In the genomic region with DNA sequence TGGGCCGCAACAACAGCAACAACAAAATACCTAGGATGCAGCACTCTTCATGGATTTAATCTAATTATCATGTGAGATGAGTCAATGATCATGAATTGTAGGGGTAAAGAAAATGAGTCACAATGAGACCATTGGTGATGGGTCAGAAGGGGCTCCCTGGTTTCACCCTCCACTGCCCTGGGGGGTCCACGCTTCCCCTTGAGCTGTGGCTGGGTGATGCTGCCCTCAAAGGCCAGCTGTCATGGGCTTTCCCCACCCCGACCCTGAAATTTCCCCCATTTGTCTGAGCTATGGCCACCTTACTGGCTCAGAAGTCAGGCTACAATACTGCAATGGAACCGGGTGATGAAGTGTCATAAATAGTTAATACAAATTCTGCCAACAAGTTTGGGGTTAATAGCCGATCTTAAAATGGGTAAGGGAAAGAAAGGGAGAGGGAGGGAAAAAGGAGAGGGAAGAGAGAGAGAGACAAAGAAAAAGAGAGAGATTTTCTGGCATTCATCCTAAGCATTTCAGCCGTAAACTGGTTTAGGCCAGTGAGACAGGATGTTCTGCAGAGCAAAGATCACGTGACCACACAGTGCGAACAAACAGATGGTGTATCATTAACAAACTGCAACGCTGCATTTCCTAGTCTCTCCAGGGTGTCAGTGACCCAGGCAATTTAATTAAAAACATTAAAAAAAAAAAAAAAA, we compare ENCODE assay signal across 1 cellular context.
TF ChIP-seq lines count a peak whose summit lies in the region.

No MANE protein-coding gene starts in this region.

TF ChIP-seq in HepG2, 621 proteins besides CTCF, POLR2A, EP300 and RAD21 (continued from another document and continues in another):
- TF ChIP-seq ZC3H4 (CRISPR knock-in tag; IDR thresholded peaks at IDR 0.05; ENCODE audit: borderline replicate concordance) (peak; percentile 57; the same call in 1 of the 2 replicates), ZNF484 (CRISPR knock-in tag; IDR thresholded peaks at IDR 0.05; ENCODE audit: borderline replicate concordance, low read depth) (no peak), IKZF4 (CRISPR knock-in tag; IDR thresholded peaks at IDR 0.05; ENCODE audit: borderline replicate concordance, low read depth, not compliant biosample characterization) (no peak), SRSF9 (IDR thresholded peaks at IDR 0.05; ENCODE audit: borderline replicate concordance, insufficient read depth, low read depth, low read length, poor library complexity, severe bottlenecking) (no peak), ZNF256 (CRISPR knock-in tag; conservative IDR thresholded peaks at IDR 0.05) (no peak), ZNF34 (CRISPR knock-in tag; IDR thresholded peaks at IDR 0.05; ENCODE audit: borderline replicate concordance) (no peak), ZNF205 (CRISPR knock-in tag; IDR thresholded peaks at IDR 0.05) (0 out of 2 replicates have a peak, but pooled peaks have one; percentile 12), MED8 (CRISPR knock-in tag; IDR thresholded peaks at IDR 0.05; ENCODE audit: insufficient replicate concordance) (peak; percentile 43), ZNF253 (CRISPR knock-in tag; IDR thresholded peaks at IDR 0.05; ENCODE audit: borderline replicate concordance) (no peak), ZNF44 (CRISPR knock-in tag; IDR thresholded peaks at IDR 0.05) (no peak), ZNF17 (CRISPR knock-in tag; IDR thresholded peaks at IDR 0.05) (no peak), ZNF777 (CRISPR knock-in tag; IDR thresholded peaks at IDR 0.05) (no peak), ZSCAN25 (CRISPR knock-in tag; IDR thresholded peaks at IDR 0.05) (no peak), NCOA2 (CRISPR knock-in tag; IDR thresholded peaks at IDR 0.05) (peak; percentile 54; the same call in 1 of the 2 replicates), HOXA9 (CRISPR knock-in tag; IDR thresholded peaks at IDR 0.05; ENCODE audit: borderline replicate concordance) (no peak), ZNF891 (CRISPR knock-in tag; IDR thresholded peaks at IDR 0.05) (no peak), CENPX (CRISPR knock-in tag; IDR thresholded peaks at IDR 0.05) (no peak), ZNF207 (IDR thresholded peaks at IDR 0.05; ENCODE audit: borderline replicate concordance) (0 out of 2 replicates have a peak, but pooled peaks have one; percentile 31)
- TF ChIP-seq, protein P1, sequence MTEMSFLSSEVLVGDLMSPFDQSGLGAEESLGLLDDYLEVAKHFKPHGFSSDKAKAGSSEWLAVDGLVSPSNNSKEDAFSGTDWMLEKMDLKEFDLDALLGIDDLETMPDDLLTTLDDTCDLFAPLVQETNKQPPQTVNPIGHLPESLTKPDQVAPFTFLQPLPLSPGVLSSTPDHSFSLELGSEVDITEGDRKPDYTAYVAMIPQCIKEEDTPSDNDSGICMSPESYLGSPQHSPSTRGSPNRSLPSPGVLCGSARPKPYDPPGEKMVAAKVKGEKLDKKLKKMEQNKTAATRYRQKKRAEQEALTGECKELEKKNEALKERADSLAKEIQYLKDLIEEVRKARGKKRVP (CRISPR knock-in tag; IDR thresholded peaks at IDR 0.05), result peak in 1 of 2 experiments; percentile 29; a peak in 1 of 4 replicates
- TF ChIP-seq, protein P2, sequence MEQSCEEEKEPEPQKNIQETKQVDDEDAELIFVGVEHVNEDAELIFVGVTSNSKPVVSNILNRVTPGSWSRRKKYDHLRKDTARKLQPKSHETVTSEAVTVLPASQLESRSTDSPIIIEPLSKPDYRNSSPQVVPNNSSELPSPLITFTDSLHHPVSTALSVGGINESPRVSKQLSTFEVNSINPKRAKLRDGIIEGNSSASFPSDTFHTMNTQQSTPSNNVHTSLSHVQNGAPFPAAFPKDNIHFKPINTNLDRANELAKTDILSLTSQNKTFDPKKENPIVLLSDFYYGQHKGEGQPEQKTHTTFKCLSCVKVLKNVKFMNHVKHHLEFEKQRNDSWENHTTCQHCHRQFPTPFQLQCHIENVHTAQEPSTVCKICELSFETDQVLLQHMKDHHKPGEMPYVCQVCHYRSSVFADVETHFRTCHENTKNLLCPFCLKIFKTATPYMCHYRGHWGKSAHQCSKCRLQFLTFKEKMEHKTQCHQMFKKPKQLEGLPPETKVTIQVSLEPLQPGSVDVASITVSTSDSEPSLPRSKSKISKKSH (CRISPR knock-in tag; IDR thresholded peaks at IDR 0.05; ENCODE audit: borderline replicate concordance), result no peak
- TF ChIP-seq, protein P3, sequence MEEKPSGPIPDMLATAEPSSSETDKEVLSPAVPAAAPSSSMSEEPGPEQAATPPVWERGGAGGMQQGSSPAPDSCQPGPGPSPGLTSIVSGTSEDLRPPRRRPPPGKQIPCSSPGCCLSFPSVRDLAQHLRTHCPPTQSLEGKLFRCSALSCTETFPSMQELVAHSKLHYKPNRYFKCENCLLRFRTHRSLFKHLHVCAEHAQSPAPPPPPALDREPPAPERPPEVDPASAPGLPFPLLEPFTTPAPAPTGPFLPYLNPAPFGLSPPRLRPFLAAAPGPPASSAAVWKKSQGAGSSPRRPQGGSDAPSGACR (CRISPR knock-in tag; IDR thresholded peaks at IDR 0.05), result no peak
- TF ChIP-seq, protein P4, sequence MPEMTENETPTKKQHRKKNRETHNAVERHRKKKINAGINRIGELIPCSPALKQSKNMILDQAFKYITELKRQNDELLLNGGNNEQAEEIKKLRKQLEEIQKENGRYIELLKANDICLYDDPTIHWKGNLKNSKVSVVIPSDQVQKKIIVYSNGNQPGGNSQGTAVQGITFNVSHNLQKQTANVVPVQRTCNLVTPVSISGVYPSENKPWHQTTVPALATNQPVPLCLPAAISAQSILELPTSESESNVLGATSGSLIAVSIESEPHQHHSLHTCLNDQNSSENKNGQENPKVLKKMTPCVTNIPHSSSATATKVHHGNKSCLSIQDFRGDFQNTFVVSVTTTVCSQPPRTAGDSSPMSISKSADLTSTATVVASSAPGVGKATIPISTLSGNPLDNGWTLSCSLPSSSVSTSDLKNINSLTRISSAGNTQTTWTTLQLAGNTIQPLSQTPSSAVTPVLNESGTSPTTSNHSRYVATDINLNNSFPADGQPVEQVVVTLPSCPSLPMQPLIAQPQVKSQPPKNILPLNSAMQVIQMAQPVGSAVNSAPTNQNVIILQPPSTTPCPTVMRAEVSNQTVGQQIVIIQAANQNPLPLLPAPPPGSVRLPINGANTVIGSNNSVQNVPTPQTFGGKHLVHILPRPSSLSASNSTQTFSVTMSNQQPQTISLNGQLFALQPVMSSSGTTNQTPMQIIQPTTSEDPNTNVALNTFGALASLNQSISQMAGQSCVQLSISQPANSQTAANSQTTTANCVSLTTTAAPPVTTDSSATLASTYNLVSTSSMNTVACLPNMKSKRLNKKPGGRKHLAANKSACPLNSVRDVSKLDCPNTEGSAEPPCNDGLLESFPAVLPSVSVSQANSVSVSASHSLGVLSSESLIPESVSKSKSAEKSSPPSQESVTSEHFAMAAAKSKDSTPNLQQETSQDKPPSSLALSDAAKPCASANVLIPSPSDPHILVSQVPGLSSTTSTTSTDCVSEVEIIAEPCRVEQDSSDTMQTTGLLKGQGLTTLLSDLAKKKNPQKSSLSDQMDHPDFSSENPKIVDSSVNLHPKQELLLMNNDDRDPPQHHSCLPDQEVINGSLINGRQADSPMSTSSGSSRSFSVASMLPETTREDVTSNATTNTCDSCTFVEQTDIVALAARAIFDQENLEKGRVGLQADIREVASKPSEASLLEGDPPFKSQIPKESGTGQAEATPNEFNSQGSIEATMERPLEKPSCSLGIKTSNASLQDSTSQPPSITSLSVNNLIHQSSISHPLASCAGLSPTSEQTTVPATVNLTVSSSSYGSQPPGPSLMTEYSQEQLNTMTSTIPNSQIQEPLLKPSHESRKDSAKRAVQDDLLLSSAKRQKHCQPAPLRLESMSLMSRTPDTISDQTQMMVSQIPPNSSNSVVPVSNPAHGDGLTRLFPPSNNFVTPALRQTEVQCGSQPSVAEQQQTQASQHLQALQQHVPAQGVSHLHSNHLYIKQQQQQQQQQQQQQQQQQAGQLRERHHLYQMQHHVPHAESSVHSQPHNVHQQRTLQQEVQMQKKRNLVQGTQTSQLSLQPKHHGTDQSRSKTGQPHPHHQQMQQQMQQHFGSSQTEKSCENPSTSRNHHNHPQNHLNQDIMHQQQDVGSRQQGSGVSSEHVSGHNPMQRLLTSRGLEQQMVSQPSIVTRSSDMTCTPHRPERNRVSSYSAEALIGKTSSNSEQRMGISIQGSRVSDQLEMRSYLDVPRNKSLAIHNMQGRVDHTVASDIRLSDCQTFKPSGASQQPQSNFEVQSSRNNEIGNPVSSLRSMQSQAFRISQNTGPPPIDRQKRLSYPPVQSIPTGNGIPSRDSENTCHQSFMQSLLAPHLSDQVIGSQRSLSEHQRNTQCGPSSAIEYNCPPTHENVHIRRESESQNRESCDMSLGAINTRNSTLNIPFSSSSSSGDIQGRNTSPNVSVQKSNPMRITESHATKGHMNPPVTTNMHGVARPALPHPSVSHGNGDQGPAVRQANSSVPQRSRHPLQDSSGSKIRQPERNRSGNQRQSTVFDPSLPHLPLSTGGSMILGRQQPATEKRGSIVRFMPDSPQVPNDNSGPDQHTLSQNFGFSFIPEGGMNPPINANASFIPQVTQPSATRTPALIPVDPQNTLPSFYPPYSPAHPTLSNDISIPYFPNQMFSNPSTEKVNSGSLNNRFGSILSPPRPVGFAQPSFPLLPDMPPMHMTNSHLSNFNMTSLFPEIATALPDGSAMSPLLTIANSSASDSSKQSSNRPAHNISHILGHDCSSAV (CRISPR knock-in tag; IDR thresholded peaks at IDR 0.05; ENCODE audit: borderline replicate concordance), result no peak
- TF ChIP-seq, protein P5, sequence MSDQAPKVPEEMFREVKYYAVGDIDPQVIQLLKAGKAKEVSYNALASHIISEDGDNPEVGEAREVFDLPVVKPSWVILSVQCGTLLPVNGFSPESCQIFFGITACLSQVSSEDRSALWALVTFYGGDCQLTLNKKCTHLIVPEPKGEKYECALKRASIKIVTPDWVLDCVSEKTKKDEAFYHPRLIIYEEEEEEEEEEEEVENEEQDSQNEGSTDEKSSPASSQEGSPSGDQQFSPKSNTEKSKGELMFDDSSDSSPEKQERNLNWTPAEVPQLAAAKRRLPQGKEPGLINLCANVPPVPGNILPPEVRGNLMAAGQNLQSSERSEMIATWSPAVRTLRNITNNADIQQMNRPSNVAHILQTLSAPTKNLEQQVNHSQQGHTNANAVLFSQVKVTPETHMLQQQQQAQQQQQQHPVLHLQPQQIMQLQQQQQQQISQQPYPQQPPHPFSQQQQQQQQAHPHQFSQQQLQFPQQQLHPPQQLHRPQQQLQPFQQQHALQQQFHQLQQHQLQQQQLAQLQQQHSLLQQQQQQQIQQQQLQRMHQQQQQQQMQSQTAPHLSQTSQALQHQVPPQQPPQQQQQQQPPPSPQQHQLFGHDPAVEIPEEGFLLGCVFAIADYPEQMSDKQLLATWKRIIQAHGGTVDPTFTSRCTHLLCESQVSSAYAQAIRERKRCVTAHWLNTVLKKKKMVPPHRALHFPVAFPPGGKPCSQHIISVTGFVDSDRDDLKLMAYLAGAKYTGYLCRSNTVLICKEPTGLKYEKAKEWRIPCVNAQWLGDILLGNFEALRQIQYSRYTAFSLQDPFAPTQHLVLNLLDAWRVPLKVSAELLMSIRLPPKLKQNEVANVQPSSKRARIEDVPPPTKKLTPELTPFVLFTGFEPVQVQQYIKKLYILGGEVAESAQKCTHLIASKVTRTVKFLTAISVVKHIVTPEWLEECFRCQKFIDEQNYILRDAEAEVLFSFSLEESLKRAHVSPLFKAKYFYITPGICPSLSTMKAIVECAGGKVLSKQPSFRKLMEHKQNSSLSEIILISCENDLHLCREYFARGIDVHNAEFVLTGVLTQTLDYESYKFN (CRISPR knock-in tag; conservative IDR thresholded peaks at IDR 0.05), result no peak
- TF ChIP-seq, protein P6, sequence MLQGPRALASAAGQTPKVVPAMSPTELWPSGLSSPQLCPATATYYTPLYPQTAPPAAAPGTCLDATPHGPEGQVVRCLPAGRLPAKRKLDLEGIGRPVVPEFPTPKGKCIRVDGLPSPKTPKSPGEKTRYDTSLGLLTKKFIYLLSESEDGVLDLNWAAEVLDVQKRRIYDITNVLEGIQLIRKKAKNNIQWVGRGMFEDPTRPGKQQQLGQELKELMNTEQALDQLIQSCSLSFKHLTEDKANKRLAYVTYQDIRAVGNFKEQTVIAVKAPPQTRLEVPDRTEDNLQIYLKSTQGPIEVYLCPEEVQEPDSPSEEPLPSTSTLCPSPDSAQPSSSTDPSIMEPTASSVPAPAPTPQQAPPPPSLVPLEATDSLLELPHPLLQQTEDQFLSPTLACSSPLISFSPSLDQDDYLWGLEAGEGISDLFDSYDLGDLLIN (CRISPR knock-in tag; IDR thresholded peaks at IDR 0.05; ENCODE audit: borderline replicate concordance), result no peak
- TF ChIP-seq, protein P7, sequence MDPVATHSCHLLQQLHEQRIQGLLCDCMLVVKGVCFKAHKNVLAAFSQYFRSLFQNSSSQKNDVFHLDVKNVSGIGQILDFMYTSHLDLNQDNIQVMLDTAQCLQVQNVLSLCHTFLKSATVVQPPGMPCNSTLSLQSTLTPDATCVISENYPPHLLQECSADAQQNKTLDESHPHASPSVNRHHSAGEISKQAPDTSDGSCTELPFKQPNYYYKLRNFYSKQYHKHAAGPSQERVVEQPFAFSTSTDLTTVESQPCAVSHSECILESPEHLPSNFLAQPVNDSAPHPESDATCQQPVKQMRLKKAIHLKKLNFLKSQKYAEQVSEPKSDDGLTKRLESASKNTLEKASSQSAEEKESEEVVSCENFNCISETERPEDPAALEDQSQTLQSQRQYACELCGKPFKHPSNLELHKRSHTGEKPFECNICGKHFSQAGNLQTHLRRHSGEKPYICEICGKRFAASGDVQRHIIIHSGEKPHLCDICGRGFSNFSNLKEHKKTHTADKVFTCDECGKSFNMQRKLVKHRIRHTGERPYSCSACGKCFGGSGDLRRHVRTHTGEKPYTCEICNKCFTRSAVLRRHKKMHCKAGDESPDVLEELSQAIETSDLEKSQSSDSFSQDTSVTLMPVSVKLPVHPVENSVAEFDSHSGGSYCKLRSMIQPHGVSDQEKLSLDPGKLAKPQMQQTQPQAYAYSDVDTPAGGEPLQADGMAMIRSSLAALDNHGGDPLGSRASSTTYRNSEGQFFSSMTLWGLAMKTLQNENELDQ (CRISPR knock-in tag; IDR thresholded peaks at IDR 0.05; ENCODE audit: borderline replicate concordance), result no peak
- TF ChIP-seq, protein P8, sequence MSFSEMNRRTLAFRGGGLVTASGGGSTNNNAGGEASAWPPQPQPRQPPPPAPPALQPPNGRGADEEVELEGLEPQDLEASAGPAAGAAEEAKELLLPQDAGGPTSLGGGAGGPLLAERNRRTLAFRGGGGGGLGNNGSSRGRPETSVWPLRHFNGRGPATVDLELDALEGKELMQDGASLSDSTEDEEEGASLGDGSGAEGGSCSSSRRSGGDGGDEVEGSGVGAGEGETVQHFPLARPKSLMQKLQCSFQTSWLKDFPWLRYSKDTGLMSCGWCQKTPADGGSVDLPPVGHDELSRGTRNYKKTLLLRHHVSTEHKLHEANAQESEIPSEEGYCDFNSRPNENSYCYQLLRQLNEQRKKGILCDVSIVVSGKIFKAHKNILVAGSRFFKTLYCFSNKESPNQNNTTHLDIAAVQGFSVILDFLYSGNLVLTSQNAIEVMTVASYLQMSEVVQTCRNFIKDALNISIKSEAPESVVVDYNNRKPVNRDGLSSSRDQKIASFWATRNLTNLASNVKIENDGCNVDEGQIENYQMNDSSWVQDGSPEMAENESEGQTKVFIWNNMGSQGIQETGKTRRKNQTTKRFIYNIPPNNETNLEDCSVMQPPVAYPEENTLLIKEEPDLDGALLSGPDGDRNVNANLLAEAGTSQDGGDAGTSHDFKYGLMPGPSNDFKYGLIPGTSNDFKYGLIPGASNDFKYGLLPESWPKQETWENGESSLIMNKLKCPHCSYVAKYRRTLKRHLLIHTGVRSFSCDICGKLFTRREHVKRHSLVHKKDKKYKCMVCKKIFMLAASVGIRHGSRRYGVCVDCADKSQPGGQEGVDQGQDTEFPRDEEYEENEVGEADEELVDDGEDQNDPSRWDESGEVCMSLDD (CRISPR knock-in tag; IDR thresholded peaks at IDR 0.05; ENCODE audit: borderline replicate concordance), result no peak
